9 cellular contexts compared by ENCODE assay signal in the genomic region with DNA sequence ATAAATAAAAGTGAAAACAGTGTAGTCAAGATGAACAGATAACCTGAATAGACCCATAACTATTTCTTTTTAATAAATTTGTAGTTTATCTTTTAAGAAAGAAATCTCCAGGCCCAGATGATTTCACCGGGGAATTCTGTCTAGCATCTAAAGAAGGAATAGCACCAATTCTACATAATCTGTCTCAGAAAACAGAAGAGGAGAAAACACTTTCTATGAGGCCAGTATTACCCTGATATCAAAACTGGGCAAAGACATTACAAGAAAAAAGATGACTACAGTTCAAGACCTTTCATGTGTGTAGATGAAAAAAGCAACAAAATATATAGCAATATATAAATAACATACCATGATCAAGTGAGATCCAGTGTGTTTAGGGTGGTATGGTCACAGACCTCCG. TPM values are rescaled to one million over a fixed set of nuclear protein-coding genes. Genes with fewer than 3 reads are reported as not detected.
"Had no signal": no experiment of that assay in that cellular context is flagged by ENCODE, and none has a peak within 500 bp of the region (broad histone marks: within the 10 kb centered on the region; RNA-seq: fewer than 3 reads in every experiment).

No MANE protein-coding gene starts in this region.

- ATAC-seq: HepG2, K562 had no signal

- H3K4me3 ChIP-seq: K562 had no signal

- DNase-seq: IMR-90, KBM-7, KG1 had no signal

- H3K27ac ChIP-seq: HL-60 had no signal

RNA-seq across cellular contexts. Expression of gene TTC23L, which starts 31.4 kb away (rescaled TPM):
- total RNA-seq: HT-29, HT1080 had no signal
- polyA plus RNA-seq: IgD-negative memory B cell, IMR-90 had no signal
